ENCODE assay signal across 15 cellular contexts in the genomic region with DNA sequence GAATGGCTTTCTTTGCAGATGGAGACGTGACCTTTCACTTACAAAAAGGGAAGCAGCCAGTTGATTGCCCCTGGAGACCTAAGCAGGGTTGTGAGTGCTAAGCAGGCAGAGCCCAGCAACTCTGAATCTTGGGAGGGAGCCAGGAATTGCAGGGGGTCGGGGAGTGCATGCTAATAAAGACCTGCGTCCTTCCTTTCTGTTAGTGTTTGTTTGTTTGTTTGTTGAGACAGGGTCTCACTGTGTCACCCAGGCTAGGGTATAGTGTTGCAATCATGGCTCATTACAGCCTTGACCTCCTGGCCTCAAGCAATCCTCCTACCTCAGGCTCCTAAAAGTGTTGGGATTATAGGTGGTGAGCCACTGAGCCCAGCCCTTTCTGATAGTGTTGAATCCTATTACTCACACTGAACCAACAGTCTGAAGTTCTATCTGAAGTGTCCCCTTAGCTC.
DNase-seq lines count a peak whose midpoint lies in the region; ATAC-seq and TF ChIP-seq lines count a peak whose summit lies in the region.
"Had no signal": no experiment of that assay in that cellular context is flagged by ENCODE, and none has a peak within 500 bp of the region (broad histone marks: within the 10 kb centered on the region; RNA-seq: fewer than 3 reads in every experiment).

No MANE protein-coding gene starts in this region.

- no peaks in the 10 kb centered on the region for H3K27me3 Mint-ChIP-seq in glutamatergic neuron (ENCODE audit: unreplicated experiment)
- H3K27me3 Mint-ChIP-seq in HFFc6 (ENCODE audit: insufficient read depth): peaks cover 2% of the 10 kb centered on the region; the same call in 1 of the 2 replicates
- H3K27me3 Mint-ChIP-seq: activated CD4-positive, alpha-beta T cell treated with anti-CD3 and anti-CD28 coated beads, Interleukin-2, amount 10 ng/mL, durations not matched to agents 7 days and 5 days had no signal

- H3K4me3 Mint-ChIP-seq in glutamatergic neuron (ENCODE audit: unreplicated experiment) (no peak overlapping the region), HFFc6 (no peak overlapping the region)
- H3K4me3 Mint-ChIP-seq: activated CD4-positive, alpha-beta T cell treated with anti-CD3 and anti-CD28 coated beads, Interleukin-2, amount 10 ng/mL, durations not matched to agents 7 days and 5 days; natural killer cell had no signal

- in situ Hi-C loops in KBM-7 (cut with MboI; ENCODE audit: low pct_unique_long_range_greater_than_20kb, low sequenced_read_pairs): no loop called here
- in situ Hi-C loops in Panc1 (cut with HindIII; ENCODE audit: low pct_unique_long_range_greater_than_20kb, low sequenced_read_pairs): no loop called here

- TF ChIP-seq CTCF in Panc1 (IDR thresholded peaks at IDR 0.05) (no peak), glutamatergic neuron (IDR thresholded peaks at IDR 0.05; ENCODE audit: partially characterized antibody, unreplicated experiment) (no peak), HFFc6 (IDR thresholded peaks at IDR 0.05) (no peak), lower lobe of right lung (IDR thresholded peaks at IDR 0.05) (no peak)

- peak overlapping the region in 8 of 11 experiments; percentile 4 to 67 (median 12); a peak in 9 of 22 replicates for H3K27ac ChIP-seq in BLaER1 treated with 17β-estradiol and CSF1 and Interleukin-3, amounts not matched to agents 10 nM and 100 nM
- H3K27ac ChIP-seq in Panc1 (ENCODE audit: low read length) (no peak overlapping the region), lower lobe of right lung (no peak overlapping the region)
- H3K27ac ChIP-seq: gastrocnemius medialis had no signal

- H3K9ac ChIP-seq in BLaER1 treated with 17β-estradiol and CSF1 and Interleukin-3, amounts not matched to agents 10 nM and 100 nM: peak overlapping the region in 4 of 11 experiments; percentile 16 to 58 (median 28); a peak in 3 of 22 replicates

- H4K20me1 ChIP-seq in BLaER1 treated with 17β-estradiol and CSF1 and Interleukin-3, amounts not matched to agents 10 nM and 100 nM: no peaks in the 10 kb centered on the region

- POLR2A ChIA-PET in Panc1 (lab: Charles Lee): no interaction called here

- peaks cover 28 to 60% (median 41%) of the 10 kb centered on the region in 10 experiments for H3K4me1 ChIP-seq in BLaER1 treated with 17β-estradiol and CSF1 and Interleukin-3, amounts not matched to agents 10 nM and 100 nM
- H3K4me1 ChIP-seq in Panc1 (ENCODE audit: control insufficient read depth, insufficient read depth, low read length) (0 out of 2 replicates have a peak, but pooled peaks cover 2% of the 10 kb centered on the region), lower lobe of right lung (no peaks in the 10 kb centered on the region)
- H3K4me1 ChIP-seq: gastrocnemius medialis had no signal

- intact Hi-C loops in Panc1 (cut with micrococcal nuclease; ENCODE audit: unreplicated experiment): no loop called here
- intact Hi-C loops in lower lobe of right lung (cut with DNase I): no loop called here

- H3K27ac Mint-ChIP-seq in glutamatergic neuron (ENCODE audit: unreplicated experiment) (no peak overlapping the region), HFFc6 (no peak overlapping the region)
- H3K27ac Mint-ChIP-seq: activated CD4-positive, alpha-beta T cell treated with anti-CD3 and anti-CD28 coated beads, Interleukin-2, amount 10 ng/mL, durations not matched to agents 7 days and 5 days; natural killer cell had no signal

- H3K36me3 ChIP-seq in BLaER1 treated with 17β-estradiol and CSF1 and Interleukin-3, amounts not matched to agents 10 nM and 100 nM: peaks cover 0 to 24% (median under 1%) of the 10 kb centered on the region in 11 experiments; a peak in 5 of 22 replicates
- H3K36me3 ChIP-seq in Panc1 (ENCODE audit: control insufficient read depth, insufficient read depth, low read length): no peaks in the 10 kb centered on the region
- H3K36me3 ChIP-seq in lower lobe of right lung: no peaks in the 10 kb centered on the region
- H3K36me3 ChIP-seq: gastrocnemius medialis had no signal

- H3K9me3 Mint-ChIP-seq in glutamatergic neuron (ENCODE audit: unreplicated experiment): peaks cover 3% of the 10 kb centered on the region
- H3K9me3 Mint-ChIP-seq in HFFc6: no peaks in the 10 kb centered on the region
- H3K9me3 Mint-ChIP-seq: activated CD4-positive, alpha-beta T cell treated with anti-CD3 and anti-CD28 coated beads, Interleukin-2, amount 10 ng/mL, durations not matched to agents 7 days and 5 days; natural killer cell had no signal

- DNase-seq in KBM-7 (peak; percentile 54), Panc1 (ENCODE audit: low read depth, low spot score) (no peak), glutamatergic neuron (peak; percentile 57), HFFc6 (no peak), lower lobe of right lung (no peak), cerebellar cortex (ENCODE audit: low spot score) (no peak)
- DNase-seq: activated CD4-positive, alpha-beta T cell treated with anti-CD3 and anti-CD28 coated beads, Interleukin-2, amount 10 ng/mL, durations not matched to agents 7 days and 5 days; activated T-cell treated with anti-CD3 and anti-CD28 coated beads, Interleukin-2, amount 50 U/mL, for 48 hours; amniotic stem cell; gastrocnemius medialis; natural killer cell; right cardiac atrium; T-helper 1 cell had no signal

- BruUV-seq in Panc1 (replicated peaks; lab: Mats Ljungman, UMichigan): no TSS peak

- peaks cover 0 to 18% (median 7%) of the 10 kb centered on the region in 11 experiments; a peak in 10 of 22 replicates for H3K9me3 ChIP-seq in BLaER1 treated with 17β-estradiol and CSF1 and Interleukin-3, amounts not matched to agents 10 nM and 100 nM (replicated peaks in 1 of 11)
- H3K9me3 ChIP-seq in Panc1 (ENCODE audit: control insufficient read depth, insufficient read depth, low read depth, low read length): no peaks in the 10 kb centered on the region
- no peaks in the 10 kb centered on the region for H3K9me3 ChIP-seq in lower lobe of right lung
- H3K9me3 ChIP-seq: gastrocnemius medialis had no signal

- peaks cover 20% of the 10 kb centered on the region for H3K4me1 Mint-ChIP-seq in glutamatergic neuron (ENCODE audit: low read depth, unreplicated experiment)
- no peaks in the 10 kb centered on the region for H3K4me1 Mint-ChIP-seq in HFFc6 (ENCODE audit: low read depth)
- H3K4me1 Mint-ChIP-seq: activated CD4-positive, alpha-beta T cell treated with anti-CD3 and anti-CD28 coated beads, Interleukin-2, amount 10 ng/mL, durations not matched to agents 7 days and 5 days; natural killer cell had no signal

- H3K4me3 ChIP-seq in BLaER1 treated with 17β-estradiol and CSF1 and Interleukin-3, amounts not matched to agents 10 nM and 100 nM: peak overlapping the region in 1 of 10 experiments; percentile 20; a peak in 1 of 20 replicates
- H3K4me3 ChIP-seq in Panc1 (ENCODE audit: low read depth in 2 of 2, low read length in 2 of 2) (no peak overlapping the region), lower lobe of right lung (no peak overlapping the region)
- H3K4me3 ChIP-seq: gastrocnemius medialis had no signal

- H3K27me3 ChIP-seq in BLaER1 treated with 17β-estradiol and CSF1 and Interleukin-3, amounts not matched to agents 10 nM and 100 nM: no peaks in the 10 kb centered on the region
- no peaks in the 10 kb centered on the region for H3K27me3 ChIP-seq in Panc1 (ENCODE audit: control insufficient read depth, insufficient read depth, low read length)
- H3K27me3 ChIP-seq in lower lobe of right lung (ENCODE audit: low read depth): no peaks in the 10 kb centered on the region
- H3K27me3 ChIP-seq: gastrocnemius medialis had no signal

- H3K36me3 Mint-ChIP-seq in glutamatergic neuron (ENCODE audit: unreplicated experiment) (no peaks in the 10 kb centered on the region), HFFc6 (ENCODE audit: low read depth) (no peaks in the 10 kb centered on the region)
- H3K36me3 Mint-ChIP-seq: natural killer cell had no signal

- ATAC-seq in Panc1: peak; percentile 51; the same call in 1 of the 2 replicates
- ATAC-seq in lower lobe of right lung: no peak
- no peak for ATAC-seq in GM21619 (IDR thresholded peaks at IDR 0.05; ENCODE audit: unreplicated experiment)
- ATAC-seq: gastrocnemius medialis, natural killer cell, right cardiac atrium had no signal

- CTCF ChIA-PET in Panc1 (lab: Charles Lee): no interaction called here

- peak overlapping the region; percentile 49 to 84 (median 67) for H3K4me2 ChIP-seq in BLaER1 treated with 17β-estradiol and CSF1 and Interleukin-3, amounts not matched to agents 10 nM and 100 nM

Comparison
In these comparisons a context has a peak if more than half of its experiments do, and no peak if none do; other contexts are left out.
1. H3K27ac ChIP-seq: peak in BLaER1 treated with 17β-estradiol and CSF1 and Interleukin-3, amounts not matched to agents 10 nM and 100 nM (8 of 11); none in Panc1 (single experiment) and lower lobe of right lung (single experiment).
2. DNase-seq: peak in KBM-7 (single experiment) and glutamatergic neuron (single experiment); none in Panc1 (single experiment), HFFc6 (single experiment), lower lobe of right lung (single experiment) and cerebellar cortex (single experiment).